ENCODE assay signal across 10 cellular contexts in genomic region chr1:66337249-66337648, GRCh38.
A peak's percentile ranks its signal among the peaks of the same experiment; 100 is the strongest.
DNase-seq lines count a peak whose midpoint lies in the region; ATAC-seq, FAIRE-seq and TF ChIP-seq lines count a peak whose summit lies in the region.
"Had no signal": no experiment of that assay in that cellular context is flagged by ENCODE, and none has a peak within 500 bp of the region (broad histone marks: within the 10 kb centered on the region; RNA-seq: fewer than 3 reads in every experiment).

No MANE protein-coding gene starts in this region.

- H3K14ac ChIP-seq in H9 (ENCODE audit: insufficient read depth, low read length) = no peak overlapping the region; the same call in 1 of the 2 replicates

- H3K27ac ChIP-seq in A549 = peak overlapping the region; percentile 92 to 95; a peak in 4 of 6 replicates
- H3K27ac ChIP-seq in H9 (ENCODE audit: insufficient read length, low read depth, low read length) = no peak overlapping the region

- no peak for TF ChIP-seq CTCF in A549 (IDR thresholded peaks at IDR 0.05)
- TF ChIP-seq CTCF in H9 (conservative IDR thresholded peaks at IDR 0.05) = no peak

- CTCF ChIA-PET in A549 (lab: Yijun Ruan, JAX) = no interaction called here

- peaks cover 0 to 4% (median 2%) of the 10 kb centered on the region in 3 experiments; a peak in 2 of 7 replicates for H3K36me3 Mint-ChIP-seq in H9 (ENCODE audit: insufficient read depth in 1 of 3, low read depth in 3 of 3)
- H3K36me3 Mint-ChIP-seq in central memory CD8-positive, alpha-beta T cell (ENCODE audit: insufficient read depth) = peaks cover 32% of the 10 kb centered on the region
- H3K36me3 Mint-ChIP-seq in naive thymus-derived CD8-positive, alpha-beta T cell = peaks cover 0 to 7% (median 0%) of the 10 kb centered on the region in 3 donors

- H2AK5ac ChIP-seq in H9 (ENCODE audit: insufficient read length, low read length) = no peak overlapping the region

- H2BK12ac ChIP-seq in H9 (ENCODE audit: insufficient read length, low read depth, low read length) = no peak overlapping the region

- peaks cover 19% of the 10 kb centered on the region; the same call in 1 of the 2 replicates for H3K79me2 ChIP-seq in H9 (ENCODE audit: insufficient read depth, low read length)

- FAIRE-seq in A549 (lab: Jason Lieb, UNC) = no peak

- no peak overlapping the region for H3K56ac ChIP-seq in H9 (ENCODE audit: insufficient read length, low read depth, low read length)

- DNase-seq in A549 (ENCODE audit: low read depth in 1 of 2, low spot score in 1 of 2) (no peak), H9 (no peak), dermis blood vessel endothelial cell (no peak), NCI-H1105 treated with DMSO at 0.1 percent for 48 hours (lab: John Stamatoyannopoulos, UW) (no peak)
- DNase-seq in central memory CD8-positive, alpha-beta T cell (ENCODE audit: low spot score in 2 of 2) = no peak
- DNase-seq in naive thymus-derived CD8-positive, alpha-beta T cell = no peak
- no peak for DNase-seq in activated CD4-positive, CD25-positive, alpha-beta regulatory T cell treated with anti-CD3 and anti-CD28 coated beads, Interleukin-2, amount 50 U/mL, for 72 hours
- DNase-seq: KBM-7, NCI-H524 treated with DMSO at 0.1 percent for 48 hours had no signal

- no peak overlapping the region for H3K18ac ChIP-seq in H9 (ENCODE audit: insufficient read length, low read depth, low read length)

- H3T11ph ChIP-seq in H9 (ENCODE audit: low read length) = no peak overlapping the region

- ATAC-seq in A549 (no peak), HG03521 (IDR thresholded peaks at IDR 0.05; ENCODE audit: unreplicated experiment) (no peak)
- no peak for ATAC-seq in central memory CD8-positive, alpha-beta T cell (replicated peaks; ENCODE audit: extremely low read depth, poor library complexity, severe bottlenecking)
- no peak for ATAC-seq in naive thymus-derived CD8-positive, alpha-beta T cell

- H3K4me3 Mint-ChIP-seq in H9 = no peak overlapping the region
- H3K4me3 Mint-ChIP-seq in central memory CD8-positive, alpha-beta T cell = peak overlapping the region; percentile 93
- peak overlapping the region; percentile 93 to 100 (median 98) for H3K4me3 Mint-ChIP-seq in naive thymus-derived CD8-positive, alpha-beta T cell

- H3K9me3 Mint-ChIP-seq in H9 = no peaks in the 10 kb centered on the region
- H3K9me3 Mint-ChIP-seq in central memory CD8-positive, alpha-beta T cell = no peaks in the 10 kb centered on the region
- H3K9me3 Mint-ChIP-seq in naive thymus-derived CD8-positive, alpha-beta T cell = no peaks in the 10 kb centered on the region

- H2BK20ac ChIP-seq in H9 (ENCODE audit: low read depth, low read length, poor library complexity, severe bottlenecking) = no peak overlapping the region

- no peak for TF ChIP-seq EP300 in A549 (IDR thresholded peaks at IDR 0.05)

- H3K4me2 ChIP-seq in A549 (peak overlapping the region; percentile 95), H9 (ENCODE audit: insufficient read depth, insufficient read length, low read length) (no peak overlapping the region)

- H2BK15ac ChIP-seq in H9 (ENCODE audit: low read depth, low read length) = no peak overlapping the region

- H4K20me1 ChIP-seq in H9 (ENCODE audit: control insufficient read depth, insufficient read depth, insufficient read length) = no peaks in the 10 kb centered on the region

- no peak overlapping the region for H2BK5ac ChIP-seq in H9 (ENCODE audit: insufficient read length, low read length)

- no peak overlapping the region for H4K5ac ChIP-seq in H9 (ENCODE audit: insufficient read length, low read depth, low read length)

- H3K4me3 ChIP-seq in A549 = no peak overlapping the region

- H4K91ac ChIP-seq in H9 (ENCODE audit: insufficient read length, low read depth, low read length) = no peak overlapping the region

- H3K23me2 ChIP-seq in H9 (ENCODE audit: insufficient read length, low read depth, low read length, poor library complexity, severe bottlenecking) = peaks cover 3% of the 10 kb centered on the region

- no peak overlapping the region for H3K23ac ChIP-seq in H9 (ENCODE audit: insufficient read length, low read depth, low read length)

- no peaks in the 10 kb centered on the region for H3K27me3 Mint-ChIP-seq in H9 (ENCODE audit: low read depth)
- H3K27me3 Mint-ChIP-seq in central memory CD8-positive, alpha-beta T cell = no peaks in the 10 kb centered on the region
- H3K27me3 Mint-ChIP-seq in naive thymus-derived CD8-positive, alpha-beta T cell = no peaks in the 10 kb centered on the region

- no peak for TF ChIP-seq RAD21 in A549 (conservative IDR thresholded peaks at IDR 0.05 in 1 of 2, IDR thresholded peaks at IDR 0.05 in 1 of 2)

- no peak overlapping the region for H2AFZ ChIP-seq in H9 (ENCODE audit: low read length)

- H3K4ac ChIP-seq in H9 (ENCODE audit: low read depth, low read length) = no peak overlapping the region

- no peak for TF ChIP-seq POLR2A in A549 (IDR thresholded peaks at IDR 0.05; ENCODE audit: low read length)

- no peak overlapping the region for H3K9ac ChIP-seq in H9 (ENCODE audit: extremely low read depth, insufficient read length, low read length)

- H3K27ac Mint-ChIP-seq in H9 = peak overlapping the region in 2 of 3 experiments; percentile 28 to 69; a peak in 1 of 7 replicates
- H3K27ac Mint-ChIP-seq in central memory CD8-positive, alpha-beta T cell (ENCODE audit: low read depth) = peak overlapping the region; percentile 98
- peak overlapping the region; percentile 95 to 100 (median 99) for H3K27ac Mint-ChIP-seq in naive thymus-derived CD8-positive, alpha-beta T cell

- H3K4me1 Mint-ChIP-seq in H9 = peaks cover 45 to 65% of the 10 kb centered on the region in 2 experiments
- H3K4me1 Mint-ChIP-seq in central memory CD8-positive, alpha-beta T cell = peaks cover 39% of the 10 kb centered on the region
- H3K4me1 Mint-ChIP-seq in naive thymus-derived CD8-positive, alpha-beta T cell = peaks cover 14 to 71% (median 58%) of the 10 kb centered on the region in 4 donors

- 77% methylated on average over 5 of the region's 5 CpGs for WGBS in A549 (ENCODE audit: missing lambda C conversion rate)
- WGBS in H9 (ENCODE audit: extremely low coverage, insufficient read length, low lambda C conversion rate) = no CpG with 5 or more reads among the region's 5 CpGs

- no peak overlapping the region for H4K8ac ChIP-seq in H9 (replicated peaks; ENCODE audit: insufficient read length, low read depth, low read length)

- H2BK120ac ChIP-seq in H9 (ENCODE audit: low read depth, low read length, poor library complexity, severe bottlenecking) = no peak overlapping the region

- H3K79me1 ChIP-seq in H9 (ENCODE audit: insufficient read depth, low read depth, low read length, poor library complexity, severe bottlenecking) = peaks cover 4% of the 10 kb centered on the region

- peaks cover 51% of the 10 kb centered on the region for H3K4me1 ChIP-seq in A549
- peaks cover 14% of the 10 kb centered on the region; the same call in 1 of the 2 replicates for H3K4me1 ChIP-seq in H9 (ENCODE audit: insufficient read depth, low read length)

- H3K27me3 ChIP-seq in H9 (ENCODE audit: insufficient read depth, low read length) = no peaks in the 10 kb centered on the region

- POLR2A ChIA-PET in A549 (lab: Yijun Ruan, JAX) = no interaction called here
- POLR2A ChIA-PET in naive thymus-derived CD8-positive, alpha-beta T cell (lab: Charles Lee) = interaction anchor here (0.6 to 3.9 kb wide), 7 partner anchors 11 to 108 kb away, joined by 3 to 23 read pairs (median 4); no protein-coding TSS in a partner anchor

- H3K9me3 ChIP-seq in A549 = no peaks in the 10 kb centered on the region
- no peaks in the 10 kb centered on the region for H3K9me3 ChIP-seq in H9 (ENCODE audit: control insufficient read depth, low read depth, low read length)

TF ChIP-seq in A549, 52 proteins besides CTCF, POLR2A, EP300 and RAD21:
- TF ChIP-seq KDM1A (IDR thresholded peaks at IDR 0.05; ENCODE audit: low read depth) = no peak
- no peak for TF ChIP-seq BCL3 (IDR thresholded peaks at IDR 0.05)
- no peak for TF ChIP-seq USF2 (IDR thresholded peaks at IDR 0.05)
- TF ChIP-seq RFX5 (IDR thresholded peaks at IDR 0.05) = no peak
- TF ChIP-seq HOXA7 (CRISPR knock-in tag; IDR thresholded peaks at IDR 0.05) = no peak
- TF ChIP-seq HDAC2 (IDR thresholded peaks at IDR 0.05) = no peak
- no peak for TF ChIP-seq ZC3H11A (IDR thresholded peaks at IDR 0.05)
- no peak for TF ChIP-seq MAX (IDR thresholded peaks at IDR 0.05)
- TF ChIP-seq EHF (CRISPR knock-in tag; IDR thresholded peaks at IDR 0.05) = no peak
- no peak for TF ChIP-seq HES2 (IDR thresholded peaks at IDR 0.05)
- no peak for TF ChIP-seq SMC3 (IDR thresholded peaks at IDR 0.05)

Comparison
In these comparisons a context has a peak if more than half of its experiments do, and no peak if none do; other contexts are left out.
1. H3K27ac Mint-ChIP-seq: peak in every context shown above with its lines; median percentile 99 in naive thymus-derived CD8-positive, alpha-beta T cell; 98 in central memory CD8-positive, alpha-beta T cell; 48 in H9.
2. H3K4me3 Mint-ChIP-seq: peak in central memory CD8-positive, alpha-beta T cell (single experiment) and naive thymus-derived CD8-positive, alpha-beta T cell (10 of 10); none in H9 (0 of 2).